In genomic region chr1:244840219-244840794, GRCh38 we compare ENCODE assay signal across 12 cellular contexts. TPM values are rescaled to one million over a fixed set of nuclear protein-coding genes. Genes with fewer than 3 reads are reported as not detected.
A peak's percentile ranks its signal among the peaks of the same experiment; 100 is the strongest.
DNase-seq lines count a peak whose midpoint lies in the region; ATAC-seq, FAIRE-seq and TF ChIP-seq lines count a peak whose summit lies in the region.
"Had no signal": no experiment of that assay in that cellular context is flagged by ENCODE, and none has a peak within 500 bp of the region (broad histone marks: within the 10 kb centered on the region; RNA-seq: fewer than 3 reads in every experiment).

No MANE protein-coding gene starts in this region.

- H3K4me2 ChIP-seq in HepG2 (ENCODE audit: low read depth, low read length) = peak overlapping the region; percentile 34

- H3K36me3 Mint-ChIP-seq in activated CD4-positive, alpha-beta memory T cell treated with anti-CD3 and anti-CD28 coated beads, Interleukin-2, amount 10 ng/mL, durations not matched to agents 7 days and 5 days (ENCODE audit: low read depth) = peaks cover 85% of the 10 kb centered on the region

- peak overlapping the region; percentile 13 for H3K27ac Mint-ChIP-seq in activated CD4-positive, alpha-beta memory T cell treated with anti-CD3 and anti-CD28 coated beads, Interleukin-2, amount 10 ng/mL, durations not matched to agents 7 days and 5 days

- TF ChIP-seq POLR2A in HepG2 (IDR thresholded peaks at IDR 0.05; ENCODE audit: insufficient read depth in 1 of 2, low read depth in 2 of 2, low read length in 2 of 2) (peak in 1 of 2 experiments; percentile 51; a peak in 1 of 4 replicates), right lobe of liver (IDR thresholded peaks at IDR 0.05) (no peak), GM12892 (IDR thresholded peaks at IDR 0.05; ENCODE audit: low read depth, low read length) (no peak)

- no TSS peak for BruUV-seq in HepG2 (replicated peaks; lab: Mats Ljungman, UMichigan)

- WGBS in HepG2 (ENCODE audit: low lambda C conversion rate) = 86% methylated on average over 5 of the region's 5 CpGs
- 78% methylated on average over 5 of the region's 5 CpGs for WGBS in right lobe of liver (ENCODE audit: insufficient coverage, low coverage, low lambda C conversion rate, missing lambda C conversion rate)
- WGBS in mesodermal cell (ENCODE audit: insufficient coverage in 2 of 2), 2 experiments = 100% methylated on average over 2 to 3 of the region's 5 CpGs

- peaks cover 80% of the 10 kb centered on the region for H3K4me1 Mint-ChIP-seq in activated CD4-positive, alpha-beta memory T cell treated with anti-CD3 and anti-CD28 coated beads, Interleukin-2, amount 10 ng/mL, durations not matched to agents 7 days and 5 days

- peaks cover 68% of the 10 kb centered on the region for H3K79me2 ChIP-seq in HepG2 (ENCODE audit: insufficient read depth, low read length)

- H3K4me3 Mint-ChIP-seq in activated CD4-positive, alpha-beta memory T cell treated with anti-CD3 and anti-CD28 coated beads, Interleukin-2, amount 10 ng/mL, durations not matched to agents 7 days and 5 days = no peak overlapping the region

- in situ Hi-C loops in HepG2 (cut with HindIII; ENCODE audit: extremely low pct_ligation_motif_present, low pct_unique_long_range_greater_than_20kb) = no loop called here

- TF ChIP-seq EP300 in HepG2 (IDR thresholded peaks at IDR 0.05; ENCODE audit: low read depth in 2 of 2, low read length in 2 of 2) (no peak), HepG2 (CRISPR knock-in tag; IDR thresholded peaks at IDR 0.05; ENCODE audit: borderline replicate concordance) (no peak)

- H3K9me3 ChIP-seq in HepG2 (ENCODE audit: low read length) (no peaks in the 10 kb centered on the region), right lobe of liver (no peaks in the 10 kb centered on the region), mesodermal cell (ENCODE audit: control insufficient read depth, low read length) (no peaks in the 10 kb centered on the region), left lung (no peaks in the 10 kb centered on the region)
- H3K9me3 ChIP-seq: heart left ventricle, mucosa of descending colon had no signal

- DNase-seq in HepG2 (ENCODE audit: low spot score) (peak; percentile 21), right lobe of liver (no peak), GM12892 (ENCODE audit: insufficient read length) (no peak), middle frontal gyrus (ENCODE audit: extremely low spot score, low spot score) (no peak), NCI-H187 treated with DMSO at 0.1 percent for 48 hours (lab: John Stamatoyannopoulos, UW) (no peak), left lung (no peak)
- no peak for DNase-seq in activated CD4-positive, alpha-beta memory T cell treated with anti-CD3 and anti-CD28 coated beads, Interleukin-2, amount 10 ng/mL, durations not matched to agents 7 days and 5 days
- DNase-seq: heart left ventricle, mucosa of descending colon, SHP77 had no signal

- POLR2A ChIA-PET in HepG2 (lab: Yijun Ruan, JAX) = interaction anchor here (0.6 to 10.1 kb wide), 2 partner anchors 21 to 66 kb away, joined by 3 to 163 read pairs; partner anchors contain the start of gene HNRNPU
- POLR2A ChIA-PET in activated CD4-positive, alpha-beta memory T cell treated with anti-CD3 and anti-CD28 coated beads, Interleukin-2, amount 10 ng/mL, durations not matched to agents 7 days and 5 days (lab: Charles Lee) = interaction anchor here (16.7 kb wide), 1 partner anchor 16 kb away, joined by 925 read pairs; the partner anchor contains the start of gene HNRNPU

- no peak overlapping the region for H3K9ac ChIP-seq in HepG2 (ENCODE audit: insufficient read depth, low read depth, low read length)

- intact Hi-C loops in HepG2 (cut with micrococcal nuclease; ENCODE audit: unreplicated experiment) (no loop called here), right lobe of liver (cut with DNase I) (no loop called here), left lung (cut with DNase I) (no loop called here)

- TF ChIP-seq RAD21 in HepG2 (CRISPR knock-in tag; IDR thresholded peaks at IDR 0.05) = no peak

- H2AFZ ChIP-seq in HepG2 (ENCODE audit: low read length) = no peak overlapping the region

- H3K27me3 ChIP-seq in HepG2 (ENCODE audit: control insufficient read depth in 1 of 2, insufficient read depth in 2 of 2, low read length in 2 of 2) (no peaks in the 10 kb centered on the region; a peak in 1 of 5 replicates), right lobe of liver (no peaks in the 10 kb centered on the region), left lung (no peaks in the 10 kb centered on the region)
- H3K27me3 ChIP-seq: heart left ventricle had no signal

- H3K9me3 Mint-ChIP-seq in activated CD4-positive, alpha-beta memory T cell treated with anti-CD3 and anti-CD28 coated beads, Interleukin-2, amount 10 ng/mL, durations not matched to agents 7 days and 5 days = no peaks in the 10 kb centered on the region

- H4K20me1 ChIP-seq in HepG2 (ENCODE audit: insufficient read depth, low read length) = peaks cover 48% of the 10 kb centered on the region

- no peak for FAIRE-seq in HepG2 (lab: Jason Lieb, UNC)
- no peak for FAIRE-seq in GM12892 (lab: Jason Lieb, UNC)

- CTCF ChIA-PET in HepG2 (lab: Yijun Ruan, JAX; ENCODE audit: low intra/inter-chr PET ratio, low total read pairs) = no interaction called here
- CTCF ChIA-PET in activated CD4-positive, alpha-beta memory T cell treated with anti-CD3 and anti-CD28 coated beads, Interleukin-2, amount 10 ng/mL, durations not matched to agents 7 days and 5 days (lab: Charles Lee) = interaction anchor here (1.8 to 7.8 kb wide), 2 partner anchors 22 to 202 kb away, joined by 7 to 92 read pairs; partner anchors contain the start of gene HNRNPU

- H3K4me1 ChIP-seq in HepG2 (ENCODE audit: insufficient read depth, low read length) (peaks cover 58% of the 10 kb centered on the region), right lobe of liver (peaks cover 0 to 34% (median 2%) of the 10 kb centered on the region in 4 donors), mesodermal cell (ENCODE audit: control insufficient read depth, insufficient read depth, low read length, poor library complexity, severe bottlenecking) (peaks cover 8% of the 10 kb centered on the region), left lung (peaks cover 16 to 59% of the 10 kb centered on the region in 2 donors)

- peaks cover 6 to 15% of the 10 kb centered on the region in 2 experiments for H3K36me3 ChIP-seq in HepG2 (replicated peaks in 1 of 2; ENCODE audit: control insufficient read depth in 1 of 2, insufficient read depth in 2 of 2, low read length in 2 of 2)
- peaks cover 0 to 42% (median 15%) of the 10 kb centered on the region in 4 donors for H3K36me3 ChIP-seq in right lobe of liver
- peaks cover 68% of the 10 kb centered on the region for H3K36me3 ChIP-seq in mesodermal cell (ENCODE audit: control insufficient read depth, insufficient read depth, low read length)
- H3K36me3 ChIP-seq in left lung = peaks cover 0 to 73% of the 10 kb centered on the region in 2 donors

- TF ChIP-seq CTCF in HepG2 (CRISPR knock-in tag; IDR thresholded peaks at IDR 0.05) = no peak
- no peak for TF ChIP-seq CTCF in right lobe of liver (IDR thresholded peaks at IDR 0.05)
- no peak for TF ChIP-seq CTCF in left lung (IDR thresholded peaks at IDR 0.05)

- ATAC-seq in HepG2 (peak; percentile 19), right lobe of liver (no peak), left lung (no peak)
- ATAC-seq: heart left ventricle had no signal

- H3K27ac ChIP-seq in HepG2 (ENCODE audit: extremely low read length, insufficient read depth, low read length) (peak overlapping the region; percentile 37), right lobe of liver (peak overlapping the region in 1 of 3 donors; percentile 1), mesodermal cell (ENCODE audit: low read depth, low read length, severe bottlenecking) (peak overlapping the region; percentile 19), left lung (no peak overlapping the region)

- peak overlapping the region in 1 of 3 experiments; percentile 18; a peak in 1 of 6 replicates for H3K4me3 ChIP-seq in HepG2 (replicated peaks in 1 of 3; ENCODE audit: insufficient read depth in 1 of 3, low read depth in 2 of 3, low read length in 3 of 3)
- no peak overlapping the region for H3K4me3 ChIP-seq in right lobe of liver
- H3K4me3 ChIP-seq in mesodermal cell (ENCODE audit: extremely low read depth, insufficient read depth, low read length, poor library complexity, severe bottlenecking) = no peak overlapping the region
- no peak overlapping the region for H3K4me3 ChIP-seq in left lung
- H3K4me3 ChIP-seq: coronary artery, heart left ventricle, mucosa of descending colon had no signal

- H3K27me3 Mint-ChIP-seq in activated CD4-positive, alpha-beta memory T cell treated with anti-CD3 and anti-CD28 coated beads, Interleukin-2, amount 10 ng/mL, durations not matched to agents 7 days and 5 days = no peaks in the 10 kb centered on the region

RNA-seq across cellular contexts. Expression of gene COX20, which starts 4.8 kb away (rescaled TPM):
- total RNA-seq in HepG2 (2016; rRNA removed; fragmentation: Illumina TruSeq; extraction: Trizol) (95.8 and 110 TPM in 2 replicates), right lobe of liver (10 to 100 TPM; 16.8 to 28.5 (median 19.6) TPM), left lung (10 to 100 TPM; 27.1 to 31.4 TPM)
- total RNA-seq in HepG2 (2016; cell fraction: cytosol; rRNA removed; fragmentation: Illumina TruSeq; extraction: Trizol; ENCODE audit: low read depth) = 122 and 124 TPM in 2 replicates
- total RNA-seq in HepG2 (2016; cell fraction: insoluble cytoplasmic fraction; rRNA removed; fragmentation: Illumina TruSeq; extraction: Trizol) = 90.4 and 108 TPM in 2 replicates
- 155 and 158 TPM in 2 replicates for total RNA-seq in HepG2 (2016; cell fraction: membrane; rRNA removed; fragmentation: Illumina TruSeq; extraction: Trizol)
- total RNA-seq in HepG2 (2016; cell fraction: nucleus; rRNA removed; fragmentation: Illumina TruSeq; extraction: Trizol) = 33.7 and 46.6 TPM in 2 replicates
- 24.3 and 34.4 TPM in 2 replicates for polyA plus RNA-seq in HepG2 (2011; rRNA removed)
- 18.9 and 30.5 TPM in 2 replicates for polyA plus RNA-seq in HepG2 (2011; cell fraction: cytosol; rRNA removed)
- 16.5 and 23.4 TPM in 2 replicates for polyA plus RNA-seq in HepG2 (2011; cell fraction: nucleus; rRNA removed)
- 51.2 and 83.5 TPM in 2 replicates for polyA plus RNA-seq in HepG2 (2012)
- 262 and 273 TPM in 2 replicates for polyA plus RNA-seq in HepG2 (2016; cell fraction: cytosol; fragmentation: Illumina TruSeq; extraction: Trizol; ENCODE audit: low read depth)
- 173 and 179 TPM in 2 replicates for polyA plus RNA-seq in HepG2 (2016; cell fraction: insoluble cytoplasmic fraction; fragmentation: Illumina TruSeq; extraction: Trizol; ENCODE audit: low read depth)
- polyA plus RNA-seq in HepG2 (2016; cell fraction: membrane; fragmentation: Illumina TruSeq; extraction: Trizol; ENCODE audit: low read depth) = 249 and 251 TPM in 2 replicates
- 103 and 109 TPM in 2 replicates for polyA plus RNA-seq in HepG2 (2016; cell fraction: nucleus; fragmentation: Illumina TruSeq; extraction: Trizol; ENCODE audit: insufficient read depth, low read depth)
- polyA minus RNA-seq in HepG2 (2011; rRNA and poly(A)+ RNA removed; ENCODE audit: low replicate concordance) = 5.2 and 10.0 TPM in 2 replicates
- polyA minus RNA-seq in HepG2 (2011; cell fraction: cytosol; rRNA and poly(A)+ RNA removed) = 8.2 and 13.3 TPM in 2 replicates
- polyA minus RNA-seq in HepG2 (2011; cell fraction: nucleus; rRNA and poly(A)+ RNA removed) = 49.2 and 55.6 TPM in 2 replicates
- 10 to 100 TPM; 22.2 to 22.9 TPM for total RNA-seq in activated CD4-positive, alpha-beta memory T cell treated with anti-CD3 and anti-CD28 coated beads, Interleukin-2, amount 10 ng/mL, durations not matched to agents 7 days and 5 days
- polyA plus RNA-seq in mesodermal cell (2013, experiment 1 of 2) = 11.3 TPM
- polyA plus RNA-seq in mesodermal cell (2013, experiment 2 of 2) = 18.2 TPM
- polyA plus RNA-seq in GM12892 (2012; ENCODE audit: missing spikeins) = 76.7 TPM

RNA-seq across cellular contexts. Expression of gene HNRNPU, which starts 24.0 kb away (rescaled TPM):
- total RNA-seq in HepG2 (2016; rRNA removed; fragmentation: Illumina TruSeq; extraction: Trizol) (508 and 657 TPM in 2 replicates), right lobe of liver (100 to 1,000 TPM in 5 of 6 experiments, 10 to 100 TPM in 1; 73.3 to 183 (median 121) TPM), left lung (100 to 1,000 TPM; 248 to 263 TPM)
- 36.7 and 41.2 TPM in 2 replicates for total RNA-seq in HepG2 (2016; cell fraction: cytosol; rRNA removed; fragmentation: Illumina TruSeq; extraction: Trizol; ENCODE audit: low read depth)
- total RNA-seq in HepG2 (2016; cell fraction: insoluble cytoplasmic fraction; rRNA removed; fragmentation: Illumina TruSeq; extraction: Trizol) = 513 and 625 TPM in 2 replicates
- total RNA-seq in HepG2 (2016; cell fraction: membrane; rRNA removed; fragmentation: Illumina TruSeq; extraction: Trizol) = 92.2 and 116 TPM in 2 replicates
- 356 and 374 TPM in 2 replicates for total RNA-seq in HepG2 (2016; cell fraction: nucleus; rRNA removed; fragmentation: Illumina TruSeq; extraction: Trizol)
- 87.9 and 101 TPM in 2 replicates for polyA plus RNA-seq in HepG2 (2011; rRNA removed)
- polyA plus RNA-seq in HepG2 (2011; cell fraction: cytosol; rRNA removed) = 51.0 and 69.9 TPM in 2 replicates
- 74.8 and 100.0 TPM in 2 replicates for polyA plus RNA-seq in HepG2 (2011; cell fraction: nucleus; rRNA removed)
- 171 and 263 TPM in 2 replicates for polyA plus RNA-seq in HepG2 (2012)
- 19.0 and 23.4 TPM in 2 replicates for polyA plus RNA-seq in HepG2 (2016; cell fraction: cytosol; fragmentation: Illumina TruSeq; extraction: Trizol; ENCODE audit: low read depth)
- polyA plus RNA-seq in HepG2 (2016; cell fraction: insoluble cytoplasmic fraction; fragmentation: Illumina TruSeq; extraction: Trizol; ENCODE audit: low read depth) = 629 and 634 TPM in 2 replicates
- polyA plus RNA-seq in HepG2 (2016; cell fraction: membrane; fragmentation: Illumina TruSeq; extraction: Trizol; ENCODE audit: low read depth) = 53.4 and 62.4 TPM in 2 replicates
- polyA plus RNA-seq in HepG2 (2016; cell fraction: nucleus; fragmentation: Illumina TruSeq; extraction: Trizol; ENCODE audit: insufficient read depth, low read depth) = 455 and 473 TPM in 2 replicates
- 81.5 and 284 TPM in 2 replicates for polyA minus RNA-seq in HepG2 (2011; rRNA and poly(A)+ RNA removed; ENCODE audit: low replicate concordance)
- 160 and 172 TPM in 2 replicates for polyA minus RNA-seq in HepG2 (2011; cell fraction: cytosol; rRNA and poly(A)+ RNA removed)
- polyA minus RNA-seq in HepG2 (2011; cell fraction: nucleus; rRNA and poly(A)+ RNA removed) = 231 and 261 TPM in 2 replicates
- 100 to 1,000 TPM; 364 to 371 TPM for total RNA-seq in activated CD4-positive, alpha-beta memory T cell treated with anti-CD3 and anti-CD28 coated beads, Interleukin-2, amount 10 ng/mL, durations not matched to agents 7 days and 5 days
- 230 TPM for polyA plus RNA-seq in mesodermal cell (2013, experiment 1 of 2)
- 271 TPM for polyA plus RNA-seq in mesodermal cell (2013, experiment 2 of 2)
- 224 TPM for polyA plus RNA-seq in GM12892 (2012; ENCODE audit: missing spikeins)

Comparison
In these comparisons a context has a peak if more than half of its experiments do, and no peak if none do; other contexts are left out.
1. H3K27ac ChIP-seq: peak in HepG2 (single experiment) and mesodermal cell (single experiment); none in left lung (0 of 2).